27 cellular contexts compared by ENCODE assay signal in genomic region chr13:99634672-99635071, GRCh38.
"Had no signal": no experiment of that assay in that cellular context is flagged by ENCODE, and none has a peak within 500 bp of the region (broad histone marks: within the 10 kb centered on the region; RNA-seq: fewer than 3 reads in every experiment).

No MANE protein-coding gene starts in this region.

- H3K9me3 Mint-ChIP-seq: effector memory CD8-positive, alpha-beta T cell; stimulated activated naive CD8-positive, alpha-beta T cell treated with anti-CD3 and anti-CD28 coated beads, Interleukin-15, Interleukin-2, amounts not matched to agents 100 ng/mL and 50 ng/mL, for 24 hours had no signal

- H3K4me3 ChIP-seq: esophagus squamous epithelium, left lung, neural progenitor cell, right lobe of liver, thoracic aorta, tibial nerve, upper lobe of left lung had no signal

- ATAC-seq: effector memory CD8-positive, alpha-beta T cell; left lung; naive thymus-derived CD4-positive, alpha-beta T cell; stimulated activated naive B cell treated with anti-CD40 and anti-IgM and Interleukin-4, amounts not matched to agents 10 μg/mL and 1 μg/mL and 100 μg/mL, for 72 hours had no signal

- H3K9ac ChIP-seq: neural progenitor cell, parathyroid adenoma had no signal

- H3K4me1 ChIP-seq: esophagus squamous epithelium, left lung, parathyroid adenoma, upper lobe of left lung had no signal

- H3K9me3 ChIP-seq: esophagus squamous epithelium, right lobe of liver, thoracic aorta, upper lobe of left lung had no signal

- H3K36me3 ChIP-seq: esophagus squamous epithelium, left lung, neural progenitor cell, right lobe of liver, thoracic aorta, tibial nerve, upper lobe of left lung had no signal

- H3K27me3 ChIP-seq: esophagus squamous epithelium, left lung, neural progenitor cell, right lobe of liver, tibial nerve, upper lobe of left lung had no signal

- FAIRE-seq: endometrium, kidney, urothelium cell line had no signal

- H3K27me3 Mint-ChIP-seq: effector memory CD8-positive, alpha-beta T cell; progenitor cell of endocrine pancreas; stimulated activated naive B cell treated with anti-CD40 and anti-IgM and Interleukin-4, amounts not matched to agents 10 μg/mL and 1 μg/mL and 100 μg/mL, for 72 hours; stimulated activated naive CD8-positive, alpha-beta T cell treated with anti-CD3 and anti-CD28 coated beads, Interleukin-15, Interleukin-2, amounts not matched to agents 100 ng/mL and 50 ng/mL, for 24 hours had no signal

- H3K4me3 Mint-ChIP-seq: effector memory CD8-positive, alpha-beta T cell; naive thymus-derived CD4-positive, alpha-beta T cell; nephron; neural progenitor cell; stimulated activated naive B cell treated with anti-CD40 and anti-IgM and Interleukin-4, amounts not matched to agents 10 μg/mL and 1 μg/mL and 100 μg/mL, for 72 hours; stimulated activated naive CD8-positive, alpha-beta T cell treated with anti-CD3 and anti-CD28 coated beads, Interleukin-15, Interleukin-2, amounts not matched to agents 100 ng/mL and 50 ng/mL, for 24 hours had no signal

- H3K27ac Mint-ChIP-seq: effector memory CD8-positive, alpha-beta T cell; neural progenitor cell; progenitor cell of endocrine pancreas; stimulated activated naive B cell treated with anti-CD40 and anti-IgM and Interleukin-4, amounts not matched to agents 10 μg/mL and 1 μg/mL and 100 μg/mL, for 72 hours; stimulated activated naive CD8-positive, alpha-beta T cell treated with anti-CD3 and anti-CD28 coated beads, Interleukin-15, Interleukin-2, amounts not matched to agents 100 ng/mL and 50 ng/mL, for 24 hours had no signal

- DNase-seq: cortex of kidney; effector memory CD8-positive, alpha-beta T cell; erythroblast; esophagus squamous epithelium; foreskin melanocyte; glutamatergic neuron; hypothalamus; kidney; left lung; mesendoderm; midbrain; naive thymus-derived CD4-positive, alpha-beta T cell; right lobe of liver; small intestine; stimulated activated CD4-positive, alpha-beta T cell treated with anti-CD3 and anti-CD28 coated beads, Interleukin-15, amount 100 ng/mL, for 24 hours; stimulated activated CD4-positive, alpha-beta T cell treated with anti-CD3 and anti-CD28 coated beads, Interleukin-2, amount 100 ng/mL, for 48 hours; stimulated activated naive B cell treated with anti-CD40 and anti-IgM and Interleukin-4, amounts not matched to agents 10 μg/mL and 1 μg/mL and 100 μg/mL, for 72 hours; upper lobe of left lung had no signal
